Comparison of ENCODE assay signal across 7 cellular contexts in the genomic region with DNA sequence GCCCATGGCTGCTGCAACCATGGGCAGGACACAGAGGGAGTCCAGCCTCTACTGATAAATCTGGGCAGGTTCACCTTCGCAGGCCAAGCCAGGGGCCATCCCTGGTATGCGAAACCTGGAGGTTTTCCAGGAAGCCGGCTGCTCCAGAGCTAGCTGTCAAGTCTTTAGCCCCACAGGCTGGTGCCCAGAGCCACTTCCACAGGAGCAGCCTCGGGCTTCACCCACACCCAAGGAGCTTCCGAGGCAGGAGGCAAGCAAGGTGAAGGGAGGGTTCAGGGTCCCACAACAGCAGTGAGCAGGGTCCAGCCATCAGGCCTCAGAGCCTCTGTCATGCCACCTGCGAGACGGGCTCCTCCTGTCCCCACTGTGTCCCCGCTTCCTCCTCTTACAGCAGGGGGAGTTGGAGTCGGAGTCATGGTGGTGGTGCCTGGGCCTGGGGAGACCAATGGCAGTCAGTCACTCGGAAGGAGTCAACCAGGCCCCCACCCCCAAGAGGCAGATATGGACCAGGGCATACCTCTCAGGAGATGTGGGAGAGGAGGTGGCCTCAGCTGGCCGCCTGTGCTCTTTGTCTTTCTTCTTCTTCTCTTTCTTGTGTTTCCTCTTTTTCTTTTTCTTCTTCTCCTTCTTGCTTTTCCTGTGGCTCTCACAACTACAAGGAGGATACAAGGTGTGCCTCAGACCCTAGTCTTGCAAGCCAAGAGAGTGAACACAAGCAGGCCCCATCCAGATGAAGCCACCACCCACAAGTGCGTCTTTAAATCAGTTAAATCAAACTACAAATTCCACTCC. TPM values are rescaled to one million over a fixed set of nuclear protein-coding genes. Genes with fewer than 3 reads are reported as not detected.
A peak's percentile ranks its signal among the peaks of the same experiment; 100 is the strongest.
DNase-seq lines count a peak whose midpoint lies in the region; FAIRE-seq and TF ChIP-seq lines count a peak whose summit lies in the region.

No MANE protein-coding gene starts in this region.

- peaks cover 43% of the 10 kb centered on the region for H3K79me2 ChIP-seq in Karpas-422 (ENCODE audit: low read length)

- H3K9me2 ChIP-seq in Karpas-422 (replicated peaks; ENCODE audit: insufficient read depth, low read length) = no peaks in the 10 kb centered on the region

- H3K27me3 ChIP-seq in Karpas-422 (ENCODE audit: low read length) (no peaks in the 10 kb centered on the region), rectal smooth muscle tissue (ENCODE audit: control insufficient read depth, insufficient read depth, low read length) (no peaks in the 10 kb centered on the region)

- FAIRE-seq in HTR-8/SVneo (lab: Jason Lieb, UNC) = no peak

- no peak overlapping the region for H2AFZ ChIP-seq in Karpas-422 (ENCODE audit: low read length)

- peak overlapping the region; percentile 74 for H3K4me3 ChIP-seq in Karpas-422 (ENCODE audit: low read length)
- peak overlapping the region; percentile 92 for H3K4me3 ChIP-seq in coronary artery
- H3K4me3 ChIP-seq in rectal smooth muscle tissue (ENCODE audit: low read length) = peak overlapping the region; percentile 91

- H3K4me2 ChIP-seq in Karpas-422 (ENCODE audit: low read depth, low read length, poor library complexity, severe bottlenecking) = peak overlapping the region; percentile 91

- TF ChIP-seq CTCF in coronary artery (IDR thresholded peaks at IDR 0.05) = no peak

- peaks cover 43% of the 10 kb centered on the region for H4K20me1 ChIP-seq in Karpas-422 (ENCODE audit: insufficient read depth, low read depth, low read length)

- H3K9ac ChIP-seq in Karpas-422 (ENCODE audit: low read length) (peak overlapping the region; percentile 93), rectal smooth muscle tissue (ENCODE audit: low read length) (no peak overlapping the region)

- H3K27ac ChIP-seq in Karpas-422 (ENCODE audit: low read length) (peak overlapping the region; percentile 23; the same call in 1 of the 2 replicates), coronary artery (peak overlapping the region in 1 of 2 donors; percentile 96), rectal smooth muscle tissue (ENCODE audit: low read depth, low read length) (no peak overlapping the region)

- H3K4me1 ChIP-seq in Karpas-422 (ENCODE audit: low read length) (peaks cover 28% of the 10 kb centered on the region), rectal smooth muscle tissue (ENCODE audit: control insufficient read depth, insufficient read depth, low read length) (peaks cover 3% of the 10 kb centered on the region)

- no peaks in the 10 kb centered on the region for H3K9me3 ChIP-seq in Karpas-422 (ENCODE audit: low read length)

- DNase-seq in GM03348 (ENCODE audit: low spot score) (peak; percentile 13), Karpas-422 (peak; percentile 44), coronary artery (ENCODE audit: low spot score) (peak; percentile 72), HTR-8/SVneo (ENCODE audit: insufficient read length, low spot score) (no peak), NCI-H345 (lab: John Stamatoyannopoulos, UW) (no peak), NCI-H2107 (lab: John Stamatoyannopoulos, UW) (no peak)

- H3K36me3 ChIP-seq in Karpas-422 (ENCODE audit: insufficient read depth, low read length) = peaks cover 10% of the 10 kb centered on the region
- peaks cover 30% of the 10 kb centered on the region for H3K36me3 ChIP-seq in rectal smooth muscle tissue (ENCODE audit: control insufficient read depth, insufficient read depth, low read length)

RNA-seq across cellular contexts. Expression of a gene that starts 2.1 kb away (rescaled TPM):
- 10.4 and 24.7 TPM in 2 replicates for total RNA-seq in Karpas-422 (2014; rRNA removed; shearing (Covaris generic); ENCODE audit: low replicate concordance)

RNA-seq across cellular contexts. Expression of a gene that starts 8.1 kb away (rescaled TPM):
- 76.6 and 79.2 TPM in 2 replicates for total RNA-seq in Karpas-422 (2014; rRNA removed; shearing (Covaris generic); ENCODE audit: low replicate concordance)

RNA-seq across cellular contexts. Expression of a gene that starts 18.5 kb away (rescaled TPM):
- 107 and 139 TPM in 2 replicates for total RNA-seq in Karpas-422 (2014; rRNA removed; shearing (Covaris generic); ENCODE audit: low replicate concordance)

RNA-seq across cellular contexts. Expression of a gene that starts 39.1 kb away (rescaled TPM):
- 74.4 and 203 TPM in 2 replicates for total RNA-seq in Karpas-422 (2014; rRNA removed; shearing (Covaris generic); ENCODE audit: low replicate concordance)

RNA-seq across cellular contexts. Expression of a gene that starts 48.7 kb away (rescaled TPM):
- 0.69 TPM in 1 of 2 replicates, not detected in the other for total RNA-seq in Karpas-422 (2014; rRNA removed; shearing (Covaris generic); ENCODE audit: low replicate concordance)

Comparison
In these comparisons a context has a peak if more than half of its experiments do, and no peak if none do; other contexts are left out.
1. DNase-seq: peak in GM03348 (single experiment), Karpas-422 (single experiment) and coronary artery (single experiment); none in HTR-8/SVneo (single experiment), NCI-H345 (single experiment) and NCI-H2107 (single experiment).
2. Peak in every context shown above with its lines, with median percentiles within 50 percentile points of each other: H3K4me3 ChIP-seq.